8 cellular contexts compared by ENCODE assay signal in the genomic region with DNA sequence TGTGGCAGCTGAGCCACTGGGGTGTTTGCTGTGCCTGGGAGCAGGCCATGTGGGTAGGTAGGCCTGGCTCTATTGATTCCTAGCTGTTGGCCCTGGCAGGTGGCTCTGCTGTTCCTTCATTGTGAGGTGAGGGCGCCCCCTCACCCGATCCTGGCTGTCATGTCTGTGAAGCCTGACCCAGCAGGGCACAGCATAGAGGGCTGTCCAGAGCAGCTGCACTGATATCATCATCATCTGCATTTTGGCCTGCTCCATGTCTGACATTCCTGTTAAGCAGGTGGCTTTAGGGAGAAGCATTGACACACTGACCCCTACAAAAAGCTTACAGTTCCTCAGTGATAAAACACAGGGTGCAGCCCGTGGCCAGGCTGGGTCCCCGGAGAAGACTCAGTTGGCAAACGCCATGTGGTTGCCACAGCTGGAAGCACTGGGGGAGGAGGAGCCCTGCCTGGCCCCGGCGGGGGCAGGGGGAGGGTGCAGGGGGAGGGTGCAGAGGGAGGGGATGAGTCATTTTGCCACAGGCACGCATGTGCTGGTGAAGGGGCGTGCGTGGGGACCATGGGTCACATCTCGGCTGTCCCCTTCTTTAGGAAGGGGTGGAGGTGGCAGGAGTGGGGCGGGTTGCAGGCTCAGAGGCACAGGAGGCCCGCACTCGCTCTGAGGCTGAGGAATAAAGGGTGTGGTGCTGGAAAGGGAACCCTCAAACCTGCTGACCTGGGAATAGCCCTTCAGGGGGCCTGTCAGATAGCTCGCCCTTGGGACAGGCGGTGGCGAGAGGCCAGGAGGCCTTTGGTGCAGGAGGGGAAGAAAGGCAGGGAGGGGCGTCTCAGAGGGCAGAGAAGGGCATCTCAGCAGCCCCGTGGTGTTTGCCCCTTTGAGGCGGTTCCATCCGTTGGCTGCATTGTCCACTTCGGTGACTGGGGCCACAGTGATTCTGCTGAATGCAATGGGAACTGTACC. TPM values are rescaled to one million over a fixed set of nuclear protein-coding genes. Genes with fewer than 3 reads are reported as not detected.
DNase-seq lines count a peak whose midpoint lies in the region; ATAC-seq and TF ChIP-seq lines count a peak whose summit lies in the region.

No MANE protein-coding gene starts in this region.

- no peaks in the 10 kb centered on the region for H3K4me1 ChIP-seq in transverse colon
- H3K4me1 ChIP-seq in tibial artery = no peaks in the 10 kb centered on the region

- H3K27me3 Mint-ChIP-seq in memory B cell = no peaks in the 10 kb centered on the region

- H3K4me3 Mint-ChIP-seq in memory B cell = peak overlapping the region; percentile 63

- 0 out of 2 replicates have a peak, but pooled peaks have one; percentile 23 for TF ChIP-seq CTCF in GM12874 (IDR thresholded peaks at IDR 0.05; ENCODE audit: insufficient read depth, low read depth, low read length)
- TF ChIP-seq CTCF in HL-60 (IDR thresholded peaks at IDR 0.05; ENCODE audit: insufficient read depth, low read length) = no peak
- no peak for TF ChIP-seq CTCF in transverse colon (IDR thresholded peaks at IDR 0.05)
- no peak for TF ChIP-seq CTCF in tibial artery (IDR thresholded peaks at IDR 0.05)

- ATAC-seq in memory B cell (ENCODE audit: low read depth) = peak; percentile 21

- intact Hi-C loops in transverse colon (cut with DNase I; ENCODE audit: low total_unique reads) = no loop called here
- intact Hi-C loops in tibial artery (cut with DNase I; ENCODE audit: low total_unique reads) = no loop called here

- H3K36me3 Mint-ChIP-seq in memory B cell = peaks cover 11% of the 10 kb centered on the region

- no peaks in the 10 kb centered on the region for H3K9me3 ChIP-seq in transverse colon
- no peaks in the 10 kb centered on the region for H3K9me3 ChIP-seq in tibial artery

- DNase-seq in HL-60 (ENCODE audit: low read depth in 1 of 2, low spot score in 1 of 2) (peak; percentile 86 to 95), memory B cell (ENCODE audit: low spot score in 2 of 2) (no peak), transverse colon (peak; percentile 68), tibial artery (no peak), superior temporal gyrus (ENCODE audit: extremely low spot score) (no peak)
- peak; percentile 87 to 89 for DNase-seq in activated CD4-positive, alpha-beta T cell treated with anti-CD3 and anti-CD28 coated beads, Interleukin-2, amount 50 U/mL, for 4 hours
- no peak for DNase-seq in NK-92 treated with Interleukin-12 subunit alpha and Interleukin-12 subunit beta, amount 100 ng/mL, for 24 hours (lab: John Stamatoyannopoulos, UW)

- no peak overlapping the region for H3K4me3 ChIP-seq in HL-60 (replicated peaks; ENCODE audit: insufficient read depth, low read length)
- no peak overlapping the region for H3K4me3 ChIP-seq in transverse colon
- H3K4me3 ChIP-seq in tibial artery = no peak overlapping the region

- peaks cover 38% of the 10 kb centered on the region for H3K4me1 Mint-ChIP-seq in memory B cell

- in situ Hi-C loops in transverse colon (cut with MboI; ENCODE audit: low pct_ligation_motif_present in 1 of 4, low pct_unique_long_range_greater_than_20kb in 1 of 4, low sequenced_read_pairs in 3 of 4) = no loop called here

- no peaks in the 10 kb centered on the region for H3K36me3 ChIP-seq in transverse colon
- no peaks in the 10 kb centered on the region for H3K36me3 ChIP-seq in tibial artery

- WGBS in transverse colon (ENCODE audit: low coverage in 1 of 2), 2 donors = 63% methylated on average over 22 of the region's 22 CpGs; no CpG with 5 or more reads in 1 of the 2 donors

- H3K9me3 Mint-ChIP-seq in memory B cell = no peaks in the 10 kb centered on the region

- H3K27ac Mint-ChIP-seq in memory B cell = no peak overlapping the region

- H3K27me3 ChIP-seq in HL-60 (ENCODE audit: insufficient read depth, poor library complexity, severe bottlenecking) (no peaks in the 10 kb centered on the region), transverse colon (no peaks in the 10 kb centered on the region), tibial artery (peaks cover 0 to 3% of the 10 kb centered on the region in 2 donors)

- H3K27ac ChIP-seq in HL-60 (replicated peaks) (peak overlapping the region; percentile 92), transverse colon (peak overlapping the region; percentile 56 to 78 (median 66)), tibial artery (no peak overlapping the region)

- no peak for TF ChIP-seq POLR2A in transverse colon (IDR thresholded peaks at IDR 0.05)

- TF ChIP-seq EP300 in transverse colon (IDR thresholded peaks at IDR 0.05; ENCODE audit: low read depth) = no peak

RNA-seq across cellular contexts. Expression of a gene that starts 31.6 kb away (rescaled TPM):
- total RNA-seq in transverse colon = 100 to 1,000 TPM in 1 of 4 donors, 10 to 100 TPM in 1, 1 to 10 TPM in 2; 9.2 to 116 (median 29.1) TPM

Comparison
In these comparisons a context has a peak if more than half of its experiments do, and no peak if none do; other contexts are left out.
1. DNase-seq: peak in HL-60 (2 of 2), activated CD4-positive, alpha-beta T cell treated with anti-CD3 and anti-CD28 coated beads, Interleukin-2, amount 50 U/mL, for 4 hours (2 of 2) and transverse colon (single experiment); none in memory B cell (0 of 2), tibial artery (0 of 2), NK-92 treated with Interleukin-12 subunit alpha and Interleukin-12 subunit beta, amount 100 ng/mL, for 24 hours (single experiment) and superior temporal gyrus (single experiment).
2. H3K27ac ChIP-seq: peak in HL-60 (single experiment) and transverse colon (4 of 4); none in tibial artery (0 of 2).